ENCODE assay signal across 1 cellular context in the genomic region with DNA sequence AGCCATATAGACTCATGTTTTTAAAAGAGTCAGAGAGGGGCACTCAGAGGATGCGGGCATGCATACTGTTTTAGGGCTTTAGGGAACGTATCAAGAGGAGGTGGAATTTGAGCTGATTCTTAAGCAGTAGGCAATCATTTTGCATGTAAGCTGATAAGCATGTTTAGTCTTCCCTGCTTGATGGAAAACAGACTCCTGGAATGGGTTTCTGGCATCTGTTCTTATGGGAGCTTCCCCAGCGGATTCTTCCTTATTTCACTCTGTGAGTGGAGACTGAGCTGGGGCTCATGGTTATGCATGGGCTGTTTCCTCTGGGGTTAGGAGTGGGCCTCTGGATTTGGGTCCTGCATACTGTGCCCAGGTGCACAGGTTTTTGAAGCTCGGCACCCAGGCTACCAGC.
TF ChIP-seq lines count a peak whose summit lies in the region.

No MANE protein-coding gene starts in this region.

TF ChIP-seq in H1, 55 proteins besides CTCF, POLR2A, EP300 and RAD21:
- TF ChIP-seq CHD1 (IDR thresholded peaks at IDR 0.05; ENCODE audit: low read depth, low read length) (no peak), RXRA (IDR thresholded peaks at IDR 0.05; ENCODE audit: insufficient read depth, low read depth, low read length) (no peak), ZNF274 (IDR thresholded peaks at IDR 0.05; ENCODE audit: borderline replicate concordance, extremely low read depth, low read length) (no peak), KDM4A (IDR thresholded peaks at IDR 0.05; ENCODE audit: low read depth, low read length, severe bottlenecking) (no peak), FOSL1 (IDR thresholded peaks at IDR 0.05; ENCODE audit: insufficient read depth, low read depth, low read length) (no peak), GTF2F1 (IDR thresholded peaks at IDR 0.05; ENCODE audit: borderline replicate concordance, low read depth, low read length) (no peak), HDAC2 (IDR thresholded peaks at IDR 0.05; ENCODE audit: borderline replicate concordance in 1 of 2, low read depth in 2 of 2, low read length in 2 of 2) (no peak), NRF1 (IDR thresholded peaks at IDR 0.05; ENCODE audit: low read depth, low read length) (no peak), CREB1 (IDR thresholded peaks at IDR 0.05) (no peak), KDM5A (IDR thresholded peaks at IDR 0.05; ENCODE audit: low read length) (no peak), CBX5 (IDR thresholded peaks at IDR 0.05; ENCODE audit: low read depth, low read length) (no peak), POU5F1 (IDR thresholded peaks at IDR 0.05; ENCODE audit: low read depth, low read length) (no peak), SIN3A (conservative IDR thresholded peaks at IDR 0.05 in 1 of 2, IDR thresholded peaks at IDR 0.05 in 1 of 2; ENCODE audit: low read depth in 1 of 2, low read length in 2 of 2) (no peak), CTBP2 (IDR thresholded peaks at IDR 0.05; ENCODE audit: borderline replicate concordance, insufficient read depth, insufficient read length, low read length) (no peak), CHD2 (IDR thresholded peaks at IDR 0.05; ENCODE audit: low read length) (no peak), SIX5 (IDR thresholded peaks at IDR 0.05; ENCODE audit: low read depth, low read length) (no peak), NANOG (IDR thresholded peaks at IDR 0.05; ENCODE audit: insufficient read depth, low read depth, low read length, poor library complexity, severe bottlenecking) (no peak), CBX8 (IDR thresholded peaks at IDR 0.05; ENCODE audit: borderline replicate concordance, low read depth, low read length) (no peak)
